22 cellular contexts compared by ENCODE assay signal in genomic region chr12:109120557-109120956, GRCh38.
"Had no signal": no experiment of that assay in that cellular context is flagged by ENCODE, and none has a peak within 500 bp of the region (broad histone marks: within the 10 kb centered on the region; RNA-seq: fewer than 3 reads in every experiment).

No MANE protein-coding gene starts in this region.

- H3K4me3 ChIP-seq: mucosa of descending colon, ovary, prostate gland, upper lobe of left lung had no signal

- H3K9me3 ChIP-seq: mucosa of descending colon, ovary, prostate gland, upper lobe of left lung had no signal

- H3K27me3 ChIP-seq: ovary, upper lobe of left lung had no signal

- H3K27ac ChIP-seq: ovary, prostate gland had no signal

- ATAC-seq: activated CD4-positive, alpha-beta T cell treated with anti-CD3 and anti-CD28 coated beads for 36 hours; activated naive CD4-positive, alpha-beta T cell treated with anti-CD3 and anti-CD28 coated beads, Interleukin-2, amount 50 U/mL, for 72 hours; activated T-cell treated with anti-CD3 and anti-CD28 coated beads, Interleukin-2, amount 50 U/mL, for 72 hours; esophagus mucosa; mucosa of descending colon; stimulated activated naive CD8-positive, alpha-beta T cell treated with anti-CD3 and anti-CD28 coated beads, Interleukin-15, Interleukin-2, amounts not matched to agents 100 U/mL and 50 U/mL, for 24 hours had no signal

- H3K27ac Mint-ChIP-seq: activated B cell treated with CpG ODN at 0.5 μM for 24 hours; activated CD4-positive, alpha-beta T cell treated with anti-CD3 and anti-CD28 coated beads for 36 hours; activated naive CD4-positive, alpha-beta T cell treated with anti-CD3 and anti-CD28 coated beads, Interleukin-2, amount 50 U/mL, for 72 hours; activated T-cell treated with anti-CD3 and anti-CD28 coated beads, Interleukin-2, amount 50 U/mL, for 72 hours; brain; nephron had no signal

- H3K27me3 Mint-ChIP-seq: activated B cell treated with CpG ODN at 0.5 μM for 24 hours; activated CD4-positive, alpha-beta T cell treated with anti-CD3 and anti-CD28 coated beads for 36 hours had no signal

- H3K36me3 ChIP-seq: ovary, prostate gland, upper lobe of left lung had no signal

- DNase-seq: activated B cell treated with CpG ODN at 0.5 μM for 24 hours; activated CD4-positive, alpha-beta T cell treated with anti-CD3 and anti-CD28 coated beads for 36 hours; activated CD4-positive, alpha-beta T cell treated with anti-CD3 and anti-CD28 coated beads, Interleukin-2, amount 50 U/mL, for 4 hours; activated naive CD4-positive, alpha-beta T cell; activated T-cell treated with anti-CD3 and anti-CD28 coated beads for 4 hours; activated T-cell treated with anti-CD3 and anti-CD28 coated beads, Interleukin-2, amount 50 U/mL, for 72 hours; anterior cingulate cortex; central memory CD4-positive, alpha-beta T cell; foreskin fibroblast; kidney glomerular epithelial cell; mucosa of descending colon; ovary; stimulated activated CD4-positive, alpha-beta T cell treated with anti-CD3 and anti-CD28 coated beads, Interleukin-12 subunit alpha, Interleukin-12 subunit beta, amount 100 ng/mL, for 4 hours; stimulated activated CD4-positive, alpha-beta T cell treated with anti-CD3 and anti-CD28 coated beads, Interleukin-4, amount 100 ng/mL, for 1 hour; stimulated activated naive CD8-positive, alpha-beta T cell treated with anti-CD3 and anti-CD28 coated beads, Interleukin-15, Interleukin-2, amounts not matched to agents 100 U/mL and 50 U/mL, for 24 hours; substantia nigra had no signal

- H3K9me3 Mint-ChIP-seq: activated B cell treated with CpG ODN at 0.5 μM for 24 hours; activated naive CD4-positive, alpha-beta T cell treated with anti-CD3 and anti-CD28 coated beads, Interleukin-2, amount 50 U/mL, for 72 hours; activated T-cell treated with anti-CD3 and anti-CD28 coated beads, Interleukin-2, amount 50 U/mL, for 72 hours; brain; nephron had no signal

- H3K4me3 Mint-ChIP-seq: activated B cell treated with CpG ODN at 0.5 μM for 24 hours; activated CD4-positive, alpha-beta T cell treated with anti-CD3 and anti-CD28 coated beads for 36 hours; activated T-cell treated with anti-CD3 and anti-CD28 coated beads, Interleukin-2, amount 50 U/mL, for 72 hours; brain; nephron had no signal

- H3K36me3 Mint-ChIP-seq: activated naive CD4-positive, alpha-beta T cell treated with anti-CD3 and anti-CD28 coated beads, Interleukin-2, amount 50 U/mL, for 72 hours; brain had no signal
